In the genomic region with DNA sequence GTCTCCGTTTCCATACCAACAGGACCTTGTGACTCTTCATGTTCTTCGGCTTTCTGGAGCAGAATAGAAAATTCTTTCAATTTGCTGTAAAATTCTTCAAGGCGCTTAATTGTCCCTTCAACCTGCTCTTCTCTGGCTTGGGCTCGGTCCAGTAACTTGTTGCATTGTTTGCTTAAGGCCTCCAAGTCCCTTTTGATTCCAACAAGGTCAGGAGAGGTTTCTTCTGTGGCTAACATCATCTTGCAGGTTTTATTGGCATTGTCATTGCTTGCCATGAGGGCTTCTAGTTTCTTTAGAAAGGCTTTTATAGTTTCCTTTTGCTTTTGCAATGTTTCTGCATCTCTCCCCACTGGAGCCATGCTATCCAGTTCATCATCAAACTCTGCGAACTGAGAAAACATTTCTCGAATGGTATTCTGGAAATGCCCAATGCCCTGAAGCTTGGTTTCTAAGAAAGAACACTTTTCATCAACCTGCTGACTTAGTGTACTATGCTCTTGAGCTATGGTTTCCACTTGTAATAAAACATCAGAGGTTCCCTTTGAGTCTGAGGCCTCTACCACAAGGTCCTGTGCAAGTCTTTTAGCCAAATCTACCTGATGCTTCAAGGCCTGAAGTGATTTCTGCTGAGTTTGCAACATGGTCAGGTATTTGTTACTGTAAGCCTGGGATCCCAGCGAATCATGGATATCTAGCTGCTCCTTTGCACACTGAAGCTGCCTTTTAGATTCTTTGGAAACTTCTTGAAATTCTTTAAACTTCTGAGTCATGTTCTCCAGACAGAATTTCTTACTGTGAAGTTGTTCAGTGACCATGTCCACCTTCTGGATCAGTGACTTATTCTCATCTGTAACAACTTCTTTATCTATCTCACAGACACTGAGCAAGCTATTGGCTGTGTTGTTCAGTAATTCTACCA, we compare ENCODE assay signal across 1 cellular context.
TF ChIP-seq lines count a peak whose summit lies in the region.

No MANE protein-coding gene starts in this region.

TF ChIP-seq in GM12878, 131 proteins besides CTCF, POLR2A, EP300 and RAD21:
- TF ChIP-seq, protein P1, sequence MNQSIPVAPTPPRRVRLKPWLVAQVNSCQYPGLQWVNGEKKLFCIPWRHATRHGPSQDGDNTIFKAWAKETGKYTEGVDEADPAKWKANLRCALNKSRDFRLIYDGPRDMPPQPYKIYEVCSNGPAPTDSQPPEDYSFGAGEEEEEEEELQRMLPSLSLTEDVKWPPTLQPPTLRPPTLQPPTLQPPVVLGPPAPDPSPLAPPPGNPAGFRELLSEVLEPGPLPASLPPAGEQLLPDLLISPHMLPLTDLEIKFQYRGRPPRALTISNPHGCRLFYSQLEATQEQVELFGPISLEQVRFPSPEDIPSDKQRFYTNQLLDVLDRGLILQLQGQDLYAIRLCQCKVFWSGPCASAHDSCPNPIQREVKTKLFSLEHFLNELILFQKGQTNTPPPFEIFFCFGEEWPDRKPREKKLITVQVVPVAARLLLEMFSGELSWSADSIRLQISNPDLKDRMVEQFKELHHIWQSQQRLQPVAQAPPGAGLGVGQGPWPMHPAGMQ (IDR thresholded peaks at IDR 0.05; ENCODE audit: borderline replicate concordance) = no peak
- TF ChIP-seq STAT3 (IDR thresholded peaks at IDR 0.05; ENCODE audit: low read depth, low read length) (no peak), BMI1 (IDR thresholded peaks at IDR 0.05; ENCODE audit: borderline replicate concordance) (no peak), TBL1XR1 (IDR thresholded peaks at IDR 0.05; ENCODE audit: low read depth, low read length) (no peak), PML (IDR thresholded peaks at IDR 0.05; ENCODE audit: low read length) (no peak), ZNF384 (IDR thresholded peaks at IDR 0.05; ENCODE audit: borderline replicate concordance, low read depth, low read length) (no peak), ZNF24 (IDR thresholded peaks at IDR 0.05) (no peak), MTA3 (IDR thresholded peaks at IDR 0.05; ENCODE audit: borderline replicate concordance, low read length) (no peak), TCF7 (IDR thresholded peaks at IDR 0.05; ENCODE audit: borderline replicate concordance) (no peak), NBN (IDR thresholded peaks at IDR 0.05) (no peak)
